8 cellular contexts compared by ENCODE assay signal in genomic region chr18:36809590-36810381, GRCh38.
A peak's percentile ranks its signal among the peaks of the same experiment; 100 is the strongest.
DNase-seq lines count a peak whose midpoint lies in the region; ATAC-seq lines count a peak whose summit lies in the region.

No MANE protein-coding gene starts in this region.

- ATAC-seq in GM19023 (IDR thresholded peaks at IDR 0.05; ENCODE audit: unreplicated experiment): peak; percentile 94
- peak; percentile 98 for ATAC-seq in HG03066 (IDR thresholded peaks at IDR 0.05; ENCODE audit: low read depth, unreplicated experiment)

- H3K27ac ChIP-seq in substantia nigra (ENCODE audit: low read depth, low read length, poor library complexity, severe bottlenecking): no peak overlapping the region

- DNase-seq in CMK (ENCODE audit: low read depth) (peak; percentile 62), NCI-H1694 treated with DMSO at 0.1 percent for 48 hours (lab: John Stamatoyannopoulos, UW) (peak; percentile 60), SW480 (ENCODE audit: low spot score) (peak; percentile 57), cerebellar cortex (ENCODE audit: low spot score) (peak; percentile 88), left kidney (ENCODE audit: low read depth, low spot score) (peak; percentile 88), substantia nigra (lab: John Stamatoyannopoulos, UW) (peak in 27 of 49 donors; percentile 1 to 69 (median 13))

Comparison
In these comparisons a context has a peak if more than half of its experiments do, and no peak if none do; other contexts are left out.
1. DNase-seq: peak in every context shown above with its lines; median percentile 88 in cerebellar cortex; 88 in left kidney; 62 in CMK; 60 in NCI-H1694 treated with DMSO at 0.1 percent for 48 hours; 57 in SW480; 13 in substantia nigra.